Comparison of ENCODE assay signal across 8 cellular contexts in genomic region chr11:61816736-61817455, GRCh38. TPM values are rescaled to one million over a fixed set of nuclear protein-coding genes. Genes with fewer than 3 reads are reported as not detected.
A peak's percentile ranks its signal among the peaks of the same experiment; 100 is the strongest.
DNase-seq lines count a peak whose midpoint lies in the region; ATAC-seq and TF ChIP-seq lines count a peak whose summit lies in the region.

TSS of gene FADS1 (minus strand) at chr11:61817003. CDS start at chr11:61816929, 74 bp downstream.

- no peaks in the 10 kb centered on the region for H3K4me1 ChIP-seq in BE2C
- H3K4me1 ChIP-seq in lower lobe of right lung, result peaks cover 12% of the 10 kb centered on the region

- intact Hi-C loops in activated CD8-positive, alpha-beta T cell treated with anti-CD3 and anti-CD28 coated beads for 36 hours (cut with micrococcal nuclease), result no loop called here
- intact Hi-C loops in lower lobe of right lung (cut with DNase I), result no loop called here

- H3K27me3 ChIP-seq in BE2C (no peaks in the 10 kb centered on the region), lower lobe of right lung (ENCODE audit: low read depth) (no peaks in the 10 kb centered on the region)

- peaks cover 31% of the 10 kb centered on the region for H3K36me3 Mint-ChIP-seq in activated CD8-positive, alpha-beta T cell treated with anti-CD3 and anti-CD28 coated beads for 36 hours (ENCODE audit: low read depth)

- no peaks in the 10 kb centered on the region for H3K9me3 Mint-ChIP-seq in activated CD8-positive, alpha-beta T cell treated with anti-CD3 and anti-CD28 coated beads for 36 hours

- ATAC-seq in HG03571 (IDR thresholded peaks at IDR 0.05; ENCODE audit: unreplicated experiment) (peak; percentile 42), lower lobe of right lung (peak; percentile 76 to 85)
- ATAC-seq in activated CD8-positive, alpha-beta T cell treated with anti-CD3 and anti-CD28 coated beads for 36 hours, result peak; percentile 72

- TF ChIP-seq CTCF in BE2C (IDR thresholded peaks at IDR 0.05; ENCODE audit: low read depth, low read length) (peak; percentile 46), lower lobe of right lung (IDR thresholded peaks at IDR 0.05) (peak; percentile 69)
- TF ChIP-seq CTCF in activated CD8-positive, alpha-beta T cell treated with anti-CD3 and anti-CD28 coated beads for 36 hours (IDR thresholded peaks at IDR 0.05), result peak; percentile 59

- peaks cover 21% of the 10 kb centered on the region for H3K36me3 ChIP-seq in BE2C
- H3K36me3 ChIP-seq in lower lobe of right lung, result peaks cover 11% of the 10 kb centered on the region

- H3K27ac ChIP-seq in lower lobe of right lung, result peak within 1 kb of the TSS; percentile 99

- peak within 1 kb of the TSS; percentile 96 for H3K4me3 Mint-ChIP-seq in activated CD8-positive, alpha-beta T cell treated with anti-CD3 and anti-CD28 coated beads for 36 hours

- CTCF ChIA-PET in activated CD8-positive, alpha-beta T cell treated with anti-CD3 and anti-CD28 coated beads for 36 hours (lab: Charles Lee), result interaction anchor here (1.0 to 5.0 kb wide), 6 partner anchors 11 to 291 kb away, joined by 3 to 49 read pairs (median 9); partner anchors contain the start of genes FADS2, FEN1 and TMEM258

- peak within 1 kb of the TSS; percentile 81 for H3K4me3 ChIP-seq in BE2C (ENCODE audit: low read depth, low read length)
- H3K4me3 ChIP-seq in lower lobe of right lung, result peak within 1 kb of the TSS; percentile 82

- POLR2A ChIA-PET in activated CD8-positive, alpha-beta T cell treated with anti-CD3 and anti-CD28 coated beads for 36 hours (lab: Charles Lee), result interaction anchor here (0.7 to 8.0 kb wide), 7 partner anchors 11 to 1720 kb away, joined by 3 to 119 read pairs (median 8); partner anchors contain the start of genes FADS2, FEN1 and TMEM258

- H3K9me3 ChIP-seq in BE2C (no peaks in the 10 kb centered on the region), lower lobe of right lung (no peaks in the 10 kb centered on the region)

- peaks cover 4% of the 10 kb centered on the region for H3K27me3 Mint-ChIP-seq in activated CD8-positive, alpha-beta T cell treated with anti-CD3 and anti-CD28 coated beads for 36 hours

- H3K4me1 Mint-ChIP-seq in activated CD8-positive, alpha-beta T cell treated with anti-CD3 and anti-CD28 coated beads for 36 hours (ENCODE audit: low read depth), result peaks cover 5% of the 10 kb centered on the region

- H3K27ac Mint-ChIP-seq in activated CD8-positive, alpha-beta T cell treated with anti-CD3 and anti-CD28 coated beads for 36 hours, result peak within 1 kb of the TSS; percentile 83

- DNase-seq in BE2C, result peak; percentile 96
- peak; percentile 83 for DNase-seq in GM19238 (ENCODE audit: insufficient read length, low spot score)
- peak; percentile 96 for DNase-seq in NCI-H774 (lab: John Stamatoyannopoulos, UW)
- peak; percentile 92 for DNase-seq in activated CD8-positive, alpha-beta T cell treated with anti-CD3 and anti-CD28 coated beads for 36 hours
- DNase-seq in effector CD4-positive, alpha-beta T cell, result peak; percentile 76
- peak; percentile 97 for DNase-seq in lower lobe of right lung
- peak in 2 of 3 donors; percentile 37 to 55 for DNase-seq in stimulated activated CD4-positive, alpha-beta T cell treated with anti-CD3 and anti-CD28 coated beads, TNF-alpha, amount 100 ng/mL, for 1 hour (ENCODE audit: low read depth in 3 of 3, low spot score in 1 of 3)

RNA-seq across cellular contexts. Expression of gene FADS1, which starts in this region (rescaled TPM):
- 29.5 TPM for polyA plus RNA-seq in BE2C (2012; ENCODE audit: insufficient read depth, insufficient read length, low read depth)
- 10 to 100 TPM; 33.9 to 34.4 TPM for total RNA-seq in activated CD8-positive, alpha-beta T cell treated with anti-CD3 and anti-CD28 coated beads for 36 hours
- total RNA-seq in lower lobe of right lung, result 63.6 TPM

Comparison
In these comparisons a context has a peak if more than half of its experiments do, and no peak if none do; other contexts are left out.
1. Peak in every context shown above with its lines: DNase-seq, ATAC-seq, H3K4me3 ChIP-seq and H3K27ac ChIP-seq.
2. DNase-seq: peak in every context shown above with its lines; median percentile 97 in lower lobe of right lung; 96 in BE2C; 96 in NCI-H774; 92 in activated CD8-positive, alpha-beta T cell treated with anti-CD3 and anti-CD28 coated beads for 36 hours; 83 in GM19238; 76 in effector CD4-positive, alpha-beta T cell; 46 in stimulated activated CD4-positive, alpha-beta T cell treated with anti-CD3 and anti-CD28 coated beads, TNF-alpha, amount 100 ng/mL, for 1 hour.